In genomic region chr9:110626109-110626829, GRCh38 we compare ENCODE assay signal across 1 cellular context.
TF ChIP-seq lines count a peak whose summit lies in the region.

No MANE protein-coding gene starts in this region.

TF ChIP-seq in HepG2, 621 proteins besides CTCF, POLR2A, EP300 and RAD21:
- TF ChIP-seq ZBTB10 (CRISPR knock-in tag; IDR thresholded peaks at IDR 0.05; ENCODE audit: borderline replicate concordance) (no peak), ZNF235 (CRISPR knock-in tag; IDR thresholded peaks at IDR 0.05; ENCODE audit: borderline replicate concordance) (no peak), ZBTB40 (IDR thresholded peaks at IDR 0.05) (no peak), ZBTB40 (CRISPR knock-in tag; IDR thresholded peaks at IDR 0.05) (no peak), ZNF660 (CRISPR knock-in tag; IDR thresholded peaks at IDR 0.05; ENCODE audit: borderline replicate concordance, low read depth) (no peak), EZH2 (conservative IDR thresholded peaks at IDR 0.05; ENCODE audit: low read depth, low read length) (no peak), ZBTB3 (CRISPR knock-in tag; IDR thresholded peaks at IDR 0.05; ENCODE audit: borderline replicate concordance, low read depth) (no peak), RAD51 (IDR thresholded peaks at IDR 0.05; ENCODE audit: borderline replicate concordance) (no peak), CENPBD1 (CRISPR knock-in tag; IDR thresholded peaks at IDR 0.05; ENCODE audit: borderline replicate concordance, low read depth) (no peak)
